Comparison of ENCODE assay signal across 14 cellular contexts in genomic region chr7:112149734-112150133, GRCh38.
"Had no signal": no experiment of that assay in that cellular context is flagged by ENCODE, and none has a peak within 500 bp of the region (broad histone marks: within the 10 kb centered on the region; RNA-seq: fewer than 3 reads in every experiment).

No MANE protein-coding gene starts in this region.

- H3K27me3 ChIP-seq: esophagus squamous epithelium, foreskin keratinocyte, neural progenitor cell, ovary, right atrium auricular region, testis, tibial nerve had no signal

- ATAC-seq: foreskin keratinocyte; natural killer cell; stimulated activated effector memory CD8-positive, alpha-beta T cell treated with anti-CD3 and anti-CD28 coated beads, Interleukin-12 subunit alpha, Interleukin-12 subunit beta, amount 100 ng/mL, for 72 hours had no signal

- DNase-seq: cerebellar nuclear complex; esophagus squamous epithelium; foreskin keratinocyte; natural killer cell; nucleus accumbens; ovary; stimulated activated CD4-positive, alpha-beta T cell treated with anti-CD3 and anti-CD28 coated beads, Interleukin-4, amount 100 ng/mL, for 1 hour; stimulated activated CD8-positive, alpha-beta memory T cell treated with anti-CD3 and anti-CD28 coated beads, Interleukin-4, amount 100 ng/mL, for 48 hours; testis had no signal

- H3K9ac ChIP-seq: neural progenitor cell had no signal

- H3K4me1 ChIP-seq: foreskin keratinocyte, right atrium auricular region, testis had no signal

- H2AFZ ChIP-seq: neural progenitor cell had no signal

- H3K27ac ChIP-seq: esophagus squamous epithelium, foreskin keratinocyte, neural progenitor cell, ovary, right atrium auricular region, testis, tibial nerve had no signal

- FAIRE-seq: colon had no signal

- H3K9me3 ChIP-seq: esophagus squamous epithelium, ovary, right atrium auricular region, testis, tibial nerve had no signal

- H3K4me2 ChIP-seq: neural progenitor cell had no signal

- H3K36me3 ChIP-seq: esophagus squamous epithelium, neural progenitor cell, ovary, right atrium auricular region, tibial nerve had no signal

- H3K4me3 ChIP-seq: esophagus squamous epithelium, neural progenitor cell, ovary, right atrium auricular region, testis, tibial nerve had no signal
